In genomic region chr11:118353084-118353710, GRCh38 we compare ENCODE assay signal across 8 cellular contexts. TPM values are rescaled to one million over a fixed set of nuclear protein-coding genes. Genes with fewer than 3 reads are reported as not detected.
DNase-seq lines count a peak whose midpoint lies in the region; ATAC-seq and TF ChIP-seq lines count a peak whose summit lies in the region.

No MANE protein-coding gene starts in this region.

- H3K4me1 ChIP-seq in mucosa of descending colon (ENCODE audit: low read depth): no peaks in the 10 kb centered on the region

- no peaks in the 10 kb centered on the region for H3K36me3 ChIP-seq in mucosa of descending colon (ENCODE audit: low read depth)

- intact Hi-C loops in mucosa of descending colon (cut with DNase I, micrococcal nuclease): loop anchor here (5.0 to 10.0 kb wide), 3 partner anchors 56 to 158 kb away; no protein-coding TSS in a partner anchor

- no peak overlapping the region for H3K4me3 ChIP-seq in mucosa of descending colon

- no peak for ATAC-seq in mucosa of descending colon
- ATAC-seq in HG02885 (IDR thresholded peaks at IDR 0.05; ENCODE audit: poor library complexity, unreplicated experiment): no peak

- DNase-seq in DMS 273 (lab: John Stamatoyannopoulos, UW; ENCODE audit: unreplicated experiment) (peak; percentile 37), DMS 273 treated with DMSO at 0.1 percent for 48 hours (lab: John Stamatoyannopoulos, UW) (no peak), astrocyte of the hippocampus (ENCODE audit: low read depth, low spot score) (peak; percentile 20), mucosa of descending colon (no peak), NCI-H187 (lab: John Stamatoyannopoulos, UW) (no peak), COR-L47 (lab: John Stamatoyannopoulos, UW) (no peak)

- no peaks in the 10 kb centered on the region for H3K9me3 ChIP-seq in mucosa of descending colon

- TF ChIP-seq CTCF in LNCAP (IDR thresholded peaks at IDR 0.05) (peak; percentile 57), mucosa of descending colon (IDR thresholded peaks at IDR 0.05) (peak; percentile 34)

RNA-seq across cellular contexts. Expression of gene UBE4A, which starts 6.2 kb away (rescaled TPM):
- 10 to 100 TPM; 42.3 to 50.1 (median 46.1) TPM for total RNA-seq in mucosa of descending colon

RNA-seq across cellular contexts. Expression of gene CD3G, which starts 9.1 kb away (rescaled TPM):
- 1 to 10 TPM; 2.8 to 5.1 (median 4.2) TPM for total RNA-seq in mucosa of descending colon

RNA-seq across cellular contexts. Expression of gene CD3D, which starts 10.7 kb away (rescaled TPM):
- total RNA-seq in mucosa of descending colon: 1 to 10 TPM; 4.9 to 8.1 (median 7.7) TPM

RNA-seq across cellular contexts. Expression of gene ATP5MG, which starts 48.2 kb away (rescaled TPM):
- total RNA-seq in mucosa of descending colon: 100 to 1,000 TPM; 224 to 287 (median 262) TPM

RNA-seq across cellular contexts. Expression of gene CD3E, which starts 48.7 kb away (rescaled TPM):
- total RNA-seq in mucosa of descending colon: 1 to 10 TPM; 6.3 to 9.7 (median 9.7) TPM

Comparison
In these comparisons a context has a peak if more than half of its experiments do, and no peak if none do; other contexts are left out.
1. DNase-seq: peak in DMS 273 (single experiment) and astrocyte of the hippocampus (single experiment); none in DMS 273 treated with DMSO at 0.1 percent for 48 hours (single experiment), mucosa of descending colon (0 of 3), NCI-H187 (0 of 2) and COR-L47 (single experiment).